ENCODE assay signal across 8 cellular contexts in the genomic region with DNA sequence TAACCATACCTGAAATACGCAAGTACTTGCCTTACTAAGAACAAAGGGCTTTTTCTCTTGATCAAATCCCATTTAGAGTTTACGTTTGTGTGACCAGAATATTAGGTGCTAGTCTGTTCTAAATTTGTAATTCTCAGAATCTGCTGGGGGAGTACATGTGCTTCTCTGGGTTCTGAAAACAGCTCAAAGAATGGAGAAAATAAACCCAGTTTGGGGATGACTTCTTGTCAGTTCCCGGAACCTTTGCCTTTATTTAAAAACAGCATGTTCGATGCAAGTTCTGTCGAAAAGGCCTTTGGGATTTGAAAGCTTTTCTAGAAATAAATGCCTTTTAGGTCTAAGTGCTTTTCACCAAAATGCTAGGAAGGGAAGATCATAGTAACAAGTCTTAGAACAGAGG.
DNase-seq lines count a peak whose midpoint lies in the region; ATAC-seq and TF ChIP-seq lines count a peak whose summit lies in the region.

No MANE protein-coding gene starts in this region.

- DNase-seq in activated naive CD4-positive, alpha-beta T cell (lab: John Stamatoyannopoulos, UW), result no peak
- DNase-seq in cerebellar cortex (ENCODE audit: low spot score) (peak; percentile 20), uterus (no peak), A172 (ENCODE audit: low spot score) (no peak), GM19240 (ENCODE audit: insufficient read length, low spot score) (no peak)

- peaks cover 34% of the 10 kb centered on the region in 2 donors for H3K4me1 ChIP-seq in muscle layer of duodenum (ENCODE audit: control insufficient read depth in 1 of 2, insufficient read depth in 2 of 2, low read length in 2 of 2)
- no peaks in the 10 kb centered on the region for H3K4me1 ChIP-seq in uterus

- intact Hi-C loops in uterus (cut with DNase I; ENCODE audit: low total_unique reads), result no loop called here

- peaks cover 9% of the 10 kb centered on the region for H3K9me3 Mint-ChIP-seq in activated naive CD4-positive, alpha-beta T cell treated with anti-CD3 and anti-CD28 coated beads, Interleukin-2, amount 50 U/mL, for 24 hours

- no peaks in the 10 kb centered on the region for H3K27me3 Mint-ChIP-seq in activated naive CD4-positive, alpha-beta T cell treated with anti-CD3 and anti-CD28 coated beads, Interleukin-2, amount 50 U/mL, for 24 hours

- peak overlapping the region; percentile 94 for H3K4me3 Mint-ChIP-seq in activated naive CD4-positive, alpha-beta T cell treated with anti-CD3 and anti-CD28 coated beads, Interleukin-2, amount 50 U/mL, for 24 hours

- no peak for ATAC-seq in HG02623 (IDR thresholded peaks at IDR 0.05; ENCODE audit: unreplicated experiment)

- peak overlapping the region; percentile 69 to 77 for H3K4me3 ChIP-seq in muscle layer of duodenum (ENCODE audit: low read depth in 1 of 2, low read length in 2 of 2)
- H3K4me3 ChIP-seq in uterus, result peak overlapping the region; percentile 66 to 77

- no peak for TF ChIP-seq POLR2A in uterus (IDR thresholded peaks at IDR 0.05)

- peaks cover 15 to 56% of the 10 kb centered on the region in 2 donors for H3K36me3 ChIP-seq in muscle layer of duodenum (ENCODE audit: control insufficient read depth in 1 of 2, insufficient read depth in 2 of 2, low read length in 2 of 2)
- H3K36me3 ChIP-seq in uterus, result no peaks in the 10 kb centered on the region

- peaks cover 41% of the 10 kb centered on the region for H3K36me3 Mint-ChIP-seq in activated naive CD4-positive, alpha-beta T cell treated with anti-CD3 and anti-CD28 coated beads, Interleukin-2, amount 50 U/mL, for 24 hours

- no peaks in the 10 kb centered on the region for H3K27me3 ChIP-seq in muscle layer of duodenum (ENCODE audit: low read depth, low read length)
- H3K27me3 ChIP-seq in uterus, result no peaks in the 10 kb centered on the region

- peaks cover 90% of the 10 kb centered on the region for H3K4me1 Mint-ChIP-seq in activated naive CD4-positive, alpha-beta T cell treated with anti-CD3 and anti-CD28 coated beads, Interleukin-2, amount 50 U/mL, for 24 hours

- H3K27ac ChIP-seq in muscle layer of duodenum (ENCODE audit: low read length), result peak overlapping the region; percentile 96
- peak overlapping the region; percentile 90 to 99 for H3K27ac ChIP-seq in uterus

- H3K9me3 ChIP-seq in muscle layer of duodenum (ENCODE audit: control insufficient read depth in 1 of 2, low read length in 2 of 2), result no peaks in the 10 kb centered on the region
- no peaks in the 10 kb centered on the region for H3K9me3 ChIP-seq in uterus

- peak overlapping the region; percentile 100 for H3K27ac Mint-ChIP-seq in activated naive CD4-positive, alpha-beta T cell treated with anti-CD3 and anti-CD28 coated beads, Interleukin-2, amount 50 U/mL, for 24 hours

- no peak for TF ChIP-seq CTCF in uterus (IDR thresholded peaks at IDR 0.05)
